Comparison of ENCODE assay signal across 21 cellular contexts in the genomic region with DNA sequence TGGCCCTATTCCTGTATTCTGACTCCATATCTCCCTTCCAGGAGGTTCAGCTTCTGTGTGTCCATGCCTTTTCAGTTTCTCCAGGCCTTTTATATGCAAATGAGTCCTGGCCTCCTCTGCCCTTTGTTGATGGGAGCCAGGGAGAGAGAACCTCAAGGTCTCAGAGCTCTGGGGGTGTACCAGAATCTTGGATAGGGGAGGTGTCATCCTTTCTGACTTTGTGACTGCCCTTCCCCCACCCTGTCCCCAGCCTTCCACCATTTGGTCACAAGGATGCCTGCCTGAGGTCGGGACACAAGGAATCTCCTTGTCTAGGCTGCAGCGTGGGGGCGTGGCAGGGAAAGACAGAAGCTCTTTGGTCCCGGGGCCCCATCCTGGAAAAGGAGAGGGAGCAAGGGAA. TPM values are rescaled to one million over a fixed set of nuclear protein-coding genes. Genes with fewer than 3 reads are reported as not detected.
DNase-seq lines count a peak whose midpoint lies in the region; ATAC-seq, FAIRE-seq and TF ChIP-seq lines count a peak whose summit lies in the region.
"Had no signal": no experiment of that assay in that cellular context is flagged by ENCODE, and none has a peak within 500 bp of the region (broad histone marks: within the 10 kb centered on the region; RNA-seq: fewer than 3 reads in every experiment).

No MANE protein-coding gene starts in this region.

- H3K79me2 ChIP-seq in HepG2 (ENCODE audit: insufficient read depth, low read length) = no peaks in the 10 kb centered on the region

- no peak for ATAC-seq in HepG2
- no peak for ATAC-seq in right lobe of liver
- no peak for ATAC-seq in activated CD8-positive, alpha-beta memory T cell treated with anti-CD3 and anti-CD28 coated beads, Interleukin-2, amount 10 ng/mL, durations not matched to agents 7 days and 5 days
- ATAC-seq: naive thymus-derived CD4-positive, alpha-beta T cell; PC-3; stimulated activated memory B cell treated with anti-CD40 and anti-IgM and Interleukin-4, amounts not matched to agents 10 μg/mL and 1 μg/mL and 100 μg/mL, for 72 hours had no signal

- 0% methylated on average over 4 of the region's 4 CpGs for WGBS in HepG2 (ENCODE audit: low lambda C conversion rate)
- WGBS in right lobe of liver (ENCODE audit: insufficient coverage, low coverage, low lambda C conversion rate, missing lambda C conversion rate) = 60% methylated on average over 1 of the region's 4 CpGs

- TF ChIP-seq POLR2A in HepG2 (IDR thresholded peaks at IDR 0.05; ENCODE audit: insufficient read depth in 1 of 2, low read depth in 2 of 2, low read length in 2 of 2) (no peak), right lobe of liver (IDR thresholded peaks at IDR 0.05) (no peak)

- no TSS peak for BruUV-seq in HepG2 (replicated peaks; lab: Mats Ljungman, UMichigan)

- H2AFZ ChIP-seq in HepG2 (ENCODE audit: low read length) = no peak overlapping the region

- in situ Hi-C loops in HepG2 (cut with HindIII; ENCODE audit: extremely low pct_ligation_motif_present, low pct_unique_long_range_greater_than_20kb) = loop anchor here (5.0 kb wide), 2 partner anchors 39 to 184 kb away; no protein-coding TSS in a partner anchor

- TF ChIP-seq EP300 in HepG2 (IDR thresholded peaks at IDR 0.05; ENCODE audit: low read depth in 2 of 2, low read length in 2 of 2) (no peak), HepG2 (CRISPR knock-in tag; IDR thresholded peaks at IDR 0.05; ENCODE audit: borderline replicate concordance) (no peak)

- peak overlapping the region; percentile 58 for H3K27ac Mint-ChIP-seq in nephron progenitor cell
- no peak overlapping the region for H3K27ac Mint-ChIP-seq in activated CD8-positive, alpha-beta memory T cell treated with anti-CD3 and anti-CD28 coated beads, Interleukin-2, amount 10 ng/mL, durations not matched to agents 7 days and 5 days
- H3K27ac Mint-ChIP-seq: activated naive CD4-positive, alpha-beta T cell treated with anti-CD3 and anti-CD28 coated beads, Interleukin-2, amount 10 ng/mL, durations not matched to agents 7 days and 5 days; naive thymus-derived CD4-positive, alpha-beta T cell; stimulated activated memory B cell treated with anti-CD40 and anti-IgM and Interleukin-4, amounts not matched to agents 10 μg/mL and 1 μg/mL and 100 μg/mL, for 72 hours had no signal

- H3K4me1 Mint-ChIP-seq in nephron progenitor cell = peaks cover 43% of the 10 kb centered on the region
- peaks cover 4% of the 10 kb centered on the region for H3K4me1 Mint-ChIP-seq in activated CD8-positive, alpha-beta memory T cell treated with anti-CD3 and anti-CD28 coated beads, Interleukin-2, amount 10 ng/mL, durations not matched to agents 7 days and 5 days

- H4K20me1 ChIP-seq in HepG2 (ENCODE audit: insufficient read depth, low read length) = no peaks in the 10 kb centered on the region

- H3K9me3 ChIP-seq in HepG2 (ENCODE audit: low read length) = no peaks in the 10 kb centered on the region
- H3K9me3 ChIP-seq in right lobe of liver = no peaks in the 10 kb centered on the region
- no peaks in the 10 kb centered on the region for H3K9me3 ChIP-seq in kidney (ENCODE audit: control insufficient read depth in 1 of 2, low read length in 2 of 2)
- H3K9me3 ChIP-seq: uterus had no signal

- no peaks in the 10 kb centered on the region for H3K36me3 Mint-ChIP-seq in nephron progenitor cell (ENCODE audit: low read depth)
- no peaks in the 10 kb centered on the region for H3K36me3 Mint-ChIP-seq in activated CD8-positive, alpha-beta memory T cell treated with anti-CD3 and anti-CD28 coated beads, Interleukin-2, amount 10 ng/mL, durations not matched to agents 7 days and 5 days
- H3K36me3 Mint-ChIP-seq: activated naive CD4-positive, alpha-beta T cell treated with anti-CD3 and anti-CD28 coated beads, Interleukin-2, amount 10 ng/mL, durations not matched to agents 7 days and 5 days; naive thymus-derived CD4-positive, alpha-beta T cell; stimulated activated memory B cell treated with anti-CD40 and anti-IgM and Interleukin-4, amounts not matched to agents 10 μg/mL and 1 μg/mL and 100 μg/mL, for 72 hours had no signal

- POLR2A ChIA-PET in HepG2 (lab: Yijun Ruan, JAX) = interaction anchor here (1.0 to 1.2 kb wide), 2 partner anchors 24 to 39 kb away, joined by 3 to 4 read pairs; a partner anchor contains a TSS

- DNase-seq in HepG2 (ENCODE audit: low spot score) = peak; percentile 24
- DNase-seq in right lobe of liver = no peak
- peak; percentile 91 for DNase-seq in foreskin melanocyte
- peak; percentile 50 for DNase-seq in nephron progenitor cell
- DNase-seq in NCI-H1436 treated with DMSO at 0.1 percent for 48 hours (lab: John Stamatoyannopoulos, UW) = no peak
- DNase-seq in kidney = no peak
- no peak for DNase-seq in T-helper 1 cell
- no peak for DNase-seq in activated CD8-positive, alpha-beta memory T cell treated with anti-CD3 and anti-CD28 coated beads, Interleukin-2, amount 10 ng/mL, durations not matched to agents 7 days and 5 days
- DNase-seq: activated CD8-positive, alpha-beta memory T cell treated with anti-CD3 and anti-CD28 coated beads, Interleukin-2, amount 50 U/mL, for 48 hours; activated naive CD4-positive, alpha-beta T cell treated with anti-CD3 and anti-CD28 coated beads, Interleukin-2, amount 10 ng/mL, durations not matched to agents 7 days and 5 days; kidney glomerular epithelial cell; naive thymus-derived CD4-positive, alpha-beta T cell; NCI-H1105 treated with DMSO at 0.1 percent for 48 hours; NCI-H510A; PC-3; uterus had no signal

- no peaks in the 10 kb centered on the region for H3K27me3 ChIP-seq in HepG2 (ENCODE audit: control insufficient read depth in 1 of 2, insufficient read depth in 2 of 2, low read length in 2 of 2)
- H3K27me3 ChIP-seq in right lobe of liver = no peaks in the 10 kb centered on the region
- H3K27me3 ChIP-seq: uterus had no signal

- TF ChIP-seq RAD21 in HepG2 (CRISPR knock-in tag; IDR thresholded peaks at IDR 0.05) = no peak

- H3K9ac ChIP-seq in HepG2 (ENCODE audit: insufficient read depth, low read depth, low read length) (no peak overlapping the region), kidney (ENCODE audit: low read length in 2 of 2) (no peak overlapping the region)

- H3K27ac ChIP-seq in HepG2 (ENCODE audit: extremely low read length, insufficient read depth, low read length) (no peak overlapping the region), right lobe of liver (no peak overlapping the region), kidney (ENCODE audit: low read depth in 2 of 2, low read length in 2 of 2) (no peak overlapping the region)
- H3K27ac ChIP-seq: uterus had no signal

- H3K4me1 ChIP-seq in HepG2 (ENCODE audit: insufficient read depth, low read length) (peaks cover 51% of the 10 kb centered on the region), right lobe of liver (no peaks in the 10 kb centered on the region), kidney (ENCODE audit: control insufficient read depth in 1 of 2, insufficient read depth in 1 of 2, low read depth in 1 of 2, low read length in 2 of 2) (peaks cover 0 to 4% of the 10 kb centered on the region in 2 donors)
- H3K4me1 ChIP-seq: uterus had no signal

- TF ChIP-seq CTCF in HepG2 (CRISPR knock-in tag; IDR thresholded peaks at IDR 0.05) = no peak
- no peak for TF ChIP-seq CTCF in right lobe of liver (IDR thresholded peaks at IDR 0.05)
- TF ChIP-seq CTCF in nephron progenitor cell (IDR thresholded peaks at IDR 0.05) = no peak
- no peak for TF ChIP-seq CTCF in kidney (IDR thresholded peaks at IDR 0.05; ENCODE audit: borderline replicate concordance, extremely low read depth, insufficient read depth)

- peak overlapping the region; percentile 63 for H3K4me2 ChIP-seq in HepG2 (ENCODE audit: low read depth, low read length)

- H3K4me3 ChIP-seq in HepG2 (replicated peaks in 1 of 3; ENCODE audit: insufficient read depth in 1 of 3, low read depth in 2 of 3, low read length in 3 of 3) (no peak overlapping the region), right lobe of liver (no peak overlapping the region), kidney (ENCODE audit: low read length in 2 of 2) (no peak overlapping the region)
- H3K4me3 ChIP-seq: uterus had no signal

- H3K36me3 ChIP-seq in HepG2 (replicated peaks in 1 of 2; ENCODE audit: control insufficient read depth in 1 of 2, insufficient read depth in 2 of 2, low read length in 2 of 2) = no peaks in the 10 kb centered on the region
- no peaks in the 10 kb centered on the region for H3K36me3 ChIP-seq in right lobe of liver
- H3K36me3 ChIP-seq in kidney (ENCODE audit: control insufficient read depth in 1 of 2, insufficient read depth in 2 of 2, low read length in 2 of 2) = no peaks in the 10 kb centered on the region
- H3K36me3 ChIP-seq: uterus had no signal

- intact Hi-C loops in HepG2 (cut with micrococcal nuclease; ENCODE audit: unreplicated experiment) = no loop called here
- intact Hi-C loops in right lobe of liver (cut with DNase I) = loop anchor here in 1 of 2 donors (5.0 kb wide), 1 partner anchor 189 kb away; no protein-coding TSS in a partner anchor
- intact Hi-C loops in kidney (cut with DNase I) = loop anchor here (10.0 kb wide), 1 partner anchor 187 kb away; no protein-coding TSS in a partner anchor

- H3K9me3 Mint-ChIP-seq in nephron progenitor cell = no peaks in the 10 kb centered on the region
- no peaks in the 10 kb centered on the region for H3K9me3 Mint-ChIP-seq in activated CD8-positive, alpha-beta memory T cell treated with anti-CD3 and anti-CD28 coated beads, Interleukin-2, amount 10 ng/mL, durations not matched to agents 7 days and 5 days (ENCODE audit: low read depth)
- H3K9me3 Mint-ChIP-seq: activated naive CD4-positive, alpha-beta T cell treated with anti-CD3 and anti-CD28 coated beads, Interleukin-2, amount 10 ng/mL, durations not matched to agents 7 days and 5 days; stimulated activated memory B cell treated with anti-CD40 and anti-IgM and Interleukin-4, amounts not matched to agents 10 μg/mL and 1 μg/mL and 100 μg/mL, for 72 hours had no signal

- CTCF ChIA-PET in HepG2 (lab: Yijun Ruan, JAX; ENCODE audit: low intra/inter-chr PET ratio, low total read pairs) = interaction anchor here (3.7 kb wide), 1 partner anchor 42 kb away, joined by 43 read pairs; no protein-coding TSS in a partner anchor
- CTCF ChIA-PET in activated CD8-positive, alpha-beta memory T cell treated with anti-CD3 and anti-CD28 coated beads, Interleukin-2, amount 10 ng/mL, durations not matched to agents 7 days and 5 days (lab: Charles Lee) = interaction anchor here (0.7 to 1.6 kb wide), 3 partner anchors 23 to 39 kb away, joined by 3 to 5 read pairs (median 3); no protein-coding TSS in a partner anchor

- peaks cover 3% of the 10 kb centered on the region for H3K27me3 Mint-ChIP-seq in nephron progenitor cell (ENCODE audit: low read depth, poor library complexity)
- H3K27me3 Mint-ChIP-seq in activated CD8-positive, alpha-beta memory T cell treated with anti-CD3 and anti-CD28 coated beads, Interleukin-2, amount 10 ng/mL, durations not matched to agents 7 days and 5 days = no peaks in the 10 kb centered on the region

- H3K4me3 Mint-ChIP-seq in nephron progenitor cell = no peak overlapping the region
- no peak overlapping the region for H3K4me3 Mint-ChIP-seq in activated CD8-positive, alpha-beta memory T cell treated with anti-CD3 and anti-CD28 coated beads, Interleukin-2, amount 10 ng/mL, durations not matched to agents 7 days and 5 days
- H3K4me3 Mint-ChIP-seq: activated naive CD4-positive, alpha-beta T cell treated with anti-CD3 and anti-CD28 coated beads, Interleukin-2, amount 10 ng/mL, durations not matched to agents 7 days and 5 days; naive thymus-derived CD4-positive, alpha-beta T cell; stimulated activated memory B cell treated with anti-CD40 and anti-IgM and Interleukin-4, amounts not matched to agents 10 μg/mL and 1 μg/mL and 100 μg/mL, for 72 hours had no signal

- no peak for FAIRE-seq in HepG2 (lab: Jason Lieb, UNC)
- FAIRE-seq in kidney (lab: Jason Lieb, UNC) = no peak
- FAIRE-seq: bronchial epithelial cell, endometrium, frontal cortex, GM12891 had no signal

RNA-seq across cellular contexts. Expression of a gene that starts 18.6 kb away (rescaled TPM):
- 0.07 and 0.10 TPM in 2 replicates for total RNA-seq in HepG2 (2016; rRNA removed; fragmentation: Illumina TruSeq; extraction: Trizol)
- total RNA-seq in HepG2 (2016; cell fraction: cytosol; rRNA removed; fragmentation: Illumina TruSeq; extraction: Trizol; ENCODE audit: low read depth) = 0.10 TPM in 1 of 2 replicates, not detected in the other
- total RNA-seq in HepG2 (2016; cell fraction: insoluble cytoplasmic fraction; rRNA removed; fragmentation: Illumina TruSeq; extraction: Trizol) = 0.09 TPM in 1 of 2 replicates, not detected in the other
- total RNA-seq in HepG2 (2016; cell fraction: membrane; rRNA removed; fragmentation: Illumina TruSeq; extraction: Trizol) = 0.10 and 0.19 TPM in 2 replicates
- total RNA-seq in HepG2 (2016; cell fraction: nucleus; rRNA removed; fragmentation: Illumina TruSeq; extraction: Trizol) = not detected in 2 replicates
- 0.05 and 0.09 TPM in 2 replicates for polyA plus RNA-seq in HepG2 (2011; rRNA removed)
- 0.07 TPM in 1 of 2 replicates, not detected in the other for polyA plus RNA-seq in HepG2 (2011; cell fraction: cytosol; rRNA removed)
- polyA plus RNA-seq in HepG2 (2011; cell fraction: nucleus; rRNA removed) = 0.07 TPM in 1 of 2 replicates, not detected in the other
- not detected in 2 replicates for polyA plus RNA-seq in HepG2 (2012)
- 0.09 TPM in 1 of 2 replicates, not detected in the other for polyA plus RNA-seq in HepG2 (2016; cell fraction: cytosol; fragmentation: Illumina TruSeq; extraction: Trizol; ENCODE audit: low read depth)
- 0.32 TPM in 1 of 2 replicates, not detected in the other for polyA plus RNA-seq in HepG2 (2016; cell fraction: insoluble cytoplasmic fraction; fragmentation: Illumina TruSeq; extraction: Trizol; ENCODE audit: low read depth)
- 0.09 TPM in 1 of 2 replicates, not detected in the other for polyA plus RNA-seq in HepG2 (2016; cell fraction: membrane; fragmentation: Illumina TruSeq; extraction: Trizol; ENCODE audit: low read depth)
- polyA plus RNA-seq in HepG2 (2016; cell fraction: nucleus; fragmentation: Illumina TruSeq; extraction: Trizol; ENCODE audit: insufficient read depth, low read depth) = 0.24 TPM in 1 of 2 replicates, not detected in the other
- polyA minus RNA-seq in HepG2 (2011; rRNA and poly(A)+ RNA removed; ENCODE audit: low replicate concordance) = 0.20 TPM in 1 of 2 replicates, not detected in the other
- not detected in 2 replicates for polyA minus RNA-seq in HepG2 (2011; cell fraction: cytosol; rRNA and poly(A)+ RNA removed)
- 0.26 and 0.37 TPM in 2 replicates for polyA minus RNA-seq in HepG2 (2011; cell fraction: nucleus; rRNA and poly(A)+ RNA removed)
- total RNA-seq in right lobe of liver = 1 to 10 TPM in 1 of 6 experiments, under 1 TPM in 5; 0.17 to 1.4 (median 0.31) TPM
- total RNA-seq in kidney = 11.2 TPM
- polyA plus RNA-seq in kidney (ENCODE audit: insufficient read depth, low read depth, low replicate concordance) = 8.4 TPM
- total RNA-seq in activated CD8-positive, alpha-beta memory T cell treated with anti-CD3 and anti-CD28 coated beads, Interleukin-2, amount 10 ng/mL, durations not matched to agents 7 days and 5 days = not detected
- polyA plus RNA-seq: naive thymus-derived CD4-positive, alpha-beta T cell had no signal

RNA-seq across cellular contexts. Expression of a gene that starts 23.5 kb away (rescaled TPM):
- total RNA-seq in HepG2 (2016; rRNA removed; fragmentation: Illumina TruSeq; extraction: Trizol) (25.5 and 33.9 TPM in 2 replicates), right lobe of liver (10 to 100 TPM; 26.9 to 47.4 (median 38.8) TPM), kidney (65.1 TPM)
- total RNA-seq in HepG2 (2016; cell fraction: cytosol; rRNA removed; fragmentation: Illumina TruSeq; extraction: Trizol; ENCODE audit: low read depth) = 16.0 and 17.5 TPM in 2 replicates
- total RNA-seq in HepG2 (2016; cell fraction: insoluble cytoplasmic fraction; rRNA removed; fragmentation: Illumina TruSeq; extraction: Trizol) = 21.6 and 40.7 TPM in 2 replicates
- total RNA-seq in HepG2 (2016; cell fraction: membrane; rRNA removed; fragmentation: Illumina TruSeq; extraction: Trizol) = 39.7 and 42.0 TPM in 2 replicates
- total RNA-seq in HepG2 (2016; cell fraction: nucleus; rRNA removed; fragmentation: Illumina TruSeq; extraction: Trizol) = 33.0 and 37.8 TPM in 2 replicates
- polyA plus RNA-seq in HepG2 (2011; rRNA removed) (46.8 and 60.2 TPM in 2 replicates), kidney (ENCODE audit: insufficient read depth, low read depth, low replicate concordance) (129 TPM)
- 45.3 and 46.5 TPM in 2 replicates for polyA plus RNA-seq in HepG2 (2011; cell fraction: cytosol; rRNA removed)
- polyA plus RNA-seq in HepG2 (2011; cell fraction: nucleus; rRNA removed) = 90.5 and 95.3 TPM in 2 replicates
- polyA plus RNA-seq in HepG2 (2012) = 26.4 and 33.1 TPM in 2 replicates
- 15.1 and 15.4 TPM in 2 replicates for polyA plus RNA-seq in HepG2 (2016; cell fraction: cytosol; fragmentation: Illumina TruSeq; extraction: Trizol; ENCODE audit: low read depth)
- polyA plus RNA-seq in HepG2 (2016; cell fraction: insoluble cytoplasmic fraction; fragmentation: Illumina TruSeq; extraction: Trizol; ENCODE audit: low read depth) = 20.8 and 21.4 TPM in 2 replicates
- 32.6 and 33.3 TPM in 2 replicates for polyA plus RNA-seq in HepG2 (2016; cell fraction: membrane; fragmentation: Illumina TruSeq; extraction: Trizol; ENCODE audit: low read depth)
- polyA plus RNA-seq in HepG2 (2016; cell fraction: nucleus; fragmentation: Illumina TruSeq; extraction: Trizol; ENCODE audit: insufficient read depth, low read depth) = 62.5 and 72.6 TPM in 2 replicates
- polyA minus RNA-seq in HepG2 (2011; rRNA and poly(A)+ RNA removed; ENCODE audit: low replicate concordance) = 56.2 and 61.9 TPM in 2 replicates
- 15.2 and 19.3 TPM in 2 replicates for polyA minus RNA-seq in HepG2 (2011; cell fraction: cytosol; rRNA and poly(A)+ RNA removed)
- polyA minus RNA-seq in HepG2 (2011; cell fraction: nucleus; rRNA and poly(A)+ RNA removed) = 26.4 and 33.8 TPM in 2 replicates
- 10 to 100 TPM; 32.2 to 37.6 TPM for total RNA-seq in activated CD8-positive, alpha-beta memory T cell treated with anti-CD3 and anti-CD28 coated beads, Interleukin-2, amount 10 ng/mL, durations not matched to agents 7 days and 5 days

RNA-seq across cellular contexts. Expression of a gene that starts 25.8 kb away (rescaled TPM):
- total RNA-seq in HepG2 (2016; rRNA removed; fragmentation: Illumina TruSeq; extraction: Trizol) (30.0 and 30.1 TPM in 2 replicates), right lobe of liver (1 to 10 TPM in 1 of 6 experiments, under 1 TPM in 5; 0.27 to 2.5 (median 0.70) TPM), kidney (1.7 TPM)
- 6.0 and 6.4 TPM in 2 replicates for total RNA-seq in HepG2 (2016; cell fraction: cytosol; rRNA removed; fragmentation: Illumina TruSeq; extraction: Trizol; ENCODE audit: low read depth)
- total RNA-seq in HepG2 (2016; cell fraction: insoluble cytoplasmic fraction; rRNA removed; fragmentation: Illumina TruSeq; extraction: Trizol) = 25.4 and 26.8 TPM in 2 replicates
- 16.3 and 17.5 TPM in 2 replicates for total RNA-seq in HepG2 (2016; cell fraction: membrane; rRNA removed; fragmentation: Illumina TruSeq; extraction: Trizol)
- total RNA-seq in HepG2 (2016; cell fraction: nucleus; rRNA removed; fragmentation: Illumina TruSeq; extraction: Trizol) = 30.2 and 34.5 TPM in 2 replicates
- polyA plus RNA-seq in HepG2 (2011; rRNA removed) (8.1 and 10.2 TPM in 2 replicates), kidney (ENCODE audit: insufficient read depth, low read depth, low replicate concordance) (1.2 TPM)
- 3.9 and 7.1 TPM in 2 replicates for polyA plus RNA-seq in HepG2 (2011; cell fraction: cytosol; rRNA removed)
- 30.4 and 45.7 TPM in 2 replicates for polyA plus RNA-seq in HepG2 (2011; cell fraction: nucleus; rRNA removed)
- 4.8 and 8.9 TPM in 2 replicates for polyA plus RNA-seq in HepG2 (2012)
- 3.8 TPM in 2 replicates for polyA plus RNA-seq in HepG2 (2016; cell fraction: cytosol; fragmentation: Illumina TruSeq; extraction: Trizol; ENCODE audit: low read depth)
- 26.5 and 31.7 TPM in 2 replicates for polyA plus RNA-seq in HepG2 (2016; cell fraction: insoluble cytoplasmic fraction; fragmentation: Illumina TruSeq; extraction: Trizol; ENCODE audit: low read depth)
- 6.5 and 9.4 TPM in 2 replicates for polyA plus RNA-seq in HepG2 (2016; cell fraction: membrane; fragmentation: Illumina TruSeq; extraction: Trizol; ENCODE audit: low read depth)
- polyA plus RNA-seq in HepG2 (2016; cell fraction: nucleus; fragmentation: Illumina TruSeq; extraction: Trizol; ENCODE audit: insufficient read depth, low read depth) = 84.2 and 90.7 TPM in 2 replicates
- polyA minus RNA-seq in HepG2 (2011; rRNA and poly(A)+ RNA removed; ENCODE audit: low replicate concordance) = 10.8 and 28.0 TPM in 2 replicates
- 5.3 and 6.1 TPM in 2 replicates for polyA minus RNA-seq in HepG2 (2011; cell fraction: cytosol; rRNA and poly(A)+ RNA removed)
- polyA minus RNA-seq in HepG2 (2011; cell fraction: nucleus; rRNA and poly(A)+ RNA removed) = 8.3 and 15.1 TPM in 2 replicates
- total RNA-seq in activated CD8-positive, alpha-beta memory T cell treated with anti-CD3 and anti-CD28 coated beads, Interleukin-2, amount 10 ng/mL, durations not matched to agents 7 days and 5 days = 10 to 100 TPM; 57.2 to 85.3 TPM

RNA-seq across cellular contexts. Expression of a gene that starts 45.5 kb away (rescaled TPM):
- not detected in 2 replicates for total RNA-seq in HepG2 (2016; rRNA removed; fragmentation: Illumina TruSeq; extraction: Trizol)
- total RNA-seq in HepG2 (2016; cell fraction: cytosol; rRNA removed; fragmentation: Illumina TruSeq; extraction: Trizol; ENCODE audit: low read depth) = not detected in 2 replicates
- total RNA-seq in HepG2 (2016; cell fraction: insoluble cytoplasmic fraction; rRNA removed; fragmentation: Illumina TruSeq; extraction: Trizol) = not detected in 2 replicates
- total RNA-seq in HepG2 (2016; cell fraction: membrane; rRNA removed; fragmentation: Illumina TruSeq; extraction: Trizol) = not detected in 2 replicates
- not detected in 2 replicates for total RNA-seq in HepG2 (2016; cell fraction: nucleus; rRNA removed; fragmentation: Illumina TruSeq; extraction: Trizol)
- not detected in 2 replicates for polyA plus RNA-seq in HepG2 (2011; rRNA removed)
- polyA plus RNA-seq in HepG2 (2011; cell fraction: cytosol; rRNA removed) = not detected in 2 replicates
- polyA plus RNA-seq in HepG2 (2011; cell fraction: nucleus; rRNA removed) = not detected in 2 replicates
- polyA plus RNA-seq in HepG2 (2012) = not detected in 2 replicates
- polyA plus RNA-seq in HepG2 (2016; cell fraction: cytosol; fragmentation: Illumina TruSeq; extraction: Trizol; ENCODE audit: low read depth) = not detected in 2 replicates
- not detected in 2 replicates for polyA plus RNA-seq in HepG2 (2016; cell fraction: insoluble cytoplasmic fraction; fragmentation: Illumina TruSeq; extraction: Trizol; ENCODE audit: low read depth)
- not detected in 2 replicates for polyA plus RNA-seq in HepG2 (2016; cell fraction: membrane; fragmentation: Illumina TruSeq; extraction: Trizol; ENCODE audit: low read depth)
- polyA plus RNA-seq in HepG2 (2016; cell fraction: nucleus; fragmentation: Illumina TruSeq; extraction: Trizol; ENCODE audit: insufficient read depth, low read depth) = not detected in 2 replicates
- polyA minus RNA-seq in HepG2 (2011; rRNA and poly(A)+ RNA removed; ENCODE audit: low replicate concordance) = not detected in 2 replicates
- not detected in 2 replicates for polyA minus RNA-seq in HepG2 (2011; cell fraction: cytosol; rRNA and poly(A)+ RNA removed)
- not detected in 2 replicates for polyA minus RNA-seq in HepG2 (2011; cell fraction: nucleus; rRNA and poly(A)+ RNA removed)
- not detected for total RNA-seq in right lobe of liver
- total RNA-seq in kidney = not detected
- polyA plus RNA-seq in kidney (ENCODE audit: insufficient read depth, low read depth, low replicate concordance) = not detected
- total RNA-seq in activated CD8-positive, alpha-beta memory T cell treated with anti-CD3 and anti-CD28 coated beads, Interleukin-2, amount 10 ng/mL, durations not matched to agents 7 days and 5 days = not detected
- total RNA-seq: bronchial epithelial cell; frontal cortex; naive thymus-derived CD4-positive, alpha-beta T cell; PC-3; uterus had no signal
- polyA plus RNA-seq: naive thymus-derived CD4-positive, alpha-beta T cell had no signal

RNA-seq across cellular contexts. Expression of a gene that starts 46.9 kb away (rescaled TPM):
- 1.2 and 1.7 TPM in 2 replicates for total RNA-seq in HepG2 (2016; rRNA removed; fragmentation: Illumina TruSeq; extraction: Trizol)
- 1.0 and 1.2 TPM in 2 replicates for total RNA-seq in HepG2 (2016; cell fraction: cytosol; rRNA removed; fragmentation: Illumina TruSeq; extraction: Trizol; ENCODE audit: low read depth)
- 1.00 and 2.0 TPM in 2 replicates for total RNA-seq in HepG2 (2016; cell fraction: insoluble cytoplasmic fraction; rRNA removed; fragmentation: Illumina TruSeq; extraction: Trizol)
- total RNA-seq in HepG2 (2016; cell fraction: membrane; rRNA removed; fragmentation: Illumina TruSeq; extraction: Trizol) = 0.87 and 1.8 TPM in 2 replicates
- total RNA-seq in HepG2 (2016; cell fraction: nucleus; rRNA removed; fragmentation: Illumina TruSeq; extraction: Trizol) = 1.2 and 2.3 TPM in 2 replicates
- polyA plus RNA-seq in HepG2 (2011; rRNA removed) = 2.9 and 4.5 TPM in 2 replicates
- polyA plus RNA-seq in HepG2 (2011; cell fraction: cytosol; rRNA removed) = 4.0 and 5.3 TPM in 2 replicates
- 4.9 and 5.5 TPM in 2 replicates for polyA plus RNA-seq in HepG2 (2011; cell fraction: nucleus; rRNA removed)
- polyA plus RNA-seq in HepG2 (2012) = 1.6 and 2.4 TPM in 2 replicates
- 0.80 and 1.7 TPM in 2 replicates for polyA plus RNA-seq in HepG2 (2016; cell fraction: cytosol; fragmentation: Illumina TruSeq; extraction: Trizol; ENCODE audit: low read depth)
- polyA plus RNA-seq in HepG2 (2016; cell fraction: insoluble cytoplasmic fraction; fragmentation: Illumina TruSeq; extraction: Trizol; ENCODE audit: low read depth) = 1.6 and 2.5 TPM in 2 replicates
- 0.85 and 1.3 TPM in 2 replicates for polyA plus RNA-seq in HepG2 (2016; cell fraction: membrane; fragmentation: Illumina TruSeq; extraction: Trizol; ENCODE audit: low read depth)
- polyA plus RNA-seq in HepG2 (2016; cell fraction: nucleus; fragmentation: Illumina TruSeq; extraction: Trizol; ENCODE audit: insufficient read depth, low read depth) = 5.9 and 6.2 TPM in 2 replicates
- polyA minus RNA-seq in HepG2 (2011; rRNA and poly(A)+ RNA removed; ENCODE audit: low replicate concordance) = 8.7 and 82.7 TPM in 2 replicates
- polyA minus RNA-seq in HepG2 (2011; cell fraction: cytosol; rRNA and poly(A)+ RNA removed) = 2.0 and 2.4 TPM in 2 replicates
- polyA minus RNA-seq in HepG2 (2011; cell fraction: nucleus; rRNA and poly(A)+ RNA removed) = 3.3 and 4.5 TPM in 2 replicates
- 1 to 10 TPM; 2.6 to 6.3 (median 3.6) TPM for total RNA-seq in right lobe of liver
- total RNA-seq in kidney = 578 TPM
- 518 TPM for polyA plus RNA-seq in kidney (ENCODE audit: insufficient read depth, low read depth, low replicate concordance)
- total RNA-seq in activated CD8-positive, alpha-beta memory T cell treated with anti-CD3 and anti-CD28 coated beads, Interleukin-2, amount 10 ng/mL, durations not matched to agents 7 days and 5 days = not detected
- total RNA-seq: naive thymus-derived CD4-positive, alpha-beta T cell had no signal
- polyA plus RNA-seq: naive thymus-derived CD4-positive, alpha-beta T cell had no signal

Comparison
In these comparisons a context has a peak if more than half of its experiments do, and no peak if none do; other contexts are left out.
1. DNase-seq: peak in HepG2 (single experiment), foreskin melanocyte (single experiment) and nephron progenitor cell (single experiment); none in right lobe of liver (0 of 3), NCI-H1436 treated with DMSO at 0.1 percent for 48 hours (single experiment), kidney (single experiment), T-helper 1 cell (0 of 5) and activated CD8-positive, alpha-beta memory T cell treated with anti-CD3 and anti-CD28 coated beads, Interleukin-2, amount 10 ng/mL, durations not matched to agents 7 days and 5 days (single experiment).